ENCODE assay signal across 8 cellular contexts in genomic region chr5:111550282-111551020, GRCh38. TPM values are rescaled to one million over a fixed set of nuclear protein-coding genes. Genes with fewer than 3 reads are reported as not detected.
DNase-seq lines count a peak whose midpoint lies in the region; ATAC-seq and TF ChIP-seq lines count a peak whose summit lies in the region.

No MANE protein-coding gene starts in this region.

- H3K27me3 Mint-ChIP-seq in naive B cell, result peaks cover 0 to 6% (median 0%) of the 10 kb centered on the region in 3 donors

- peak; percentile 81 for DNase-seq in Caki2 (ENCODE audit: low read depth)
- peak; percentile 68 for DNase-seq in GM20000 (ENCODE audit: low spot score)
- DNase-seq in HPDE6-E6E7 (ENCODE audit: extremely low spot score), result peak; percentile 98
- peak; percentile 74 for DNase-seq in NT2/D1 (ENCODE audit: low read depth, low spot score)
- peak; percentile 52 for DNase-seq in activated CD8-positive, alpha-beta memory T cell treated with anti-CD3 and anti-CD28 coated beads, Interleukin-2, amount 50 U/mL, for 24 hours (ENCODE audit: extremely low read depth)
- peak; percentile 58 to 82 for DNase-seq in erythroblast (lab: John Stamatoyannopoulos, UW)
- peak; percentile 65 for DNase-seq in naive B cell
- DNase-seq in stimulated activated CD8-positive, alpha-beta memory T cell treated with anti-CD3 and anti-CD28 coated beads, Interleukin-7, amount 100 ng/mL, for 4 hours (ENCODE audit: low read depth in 2 of 2), result peak; percentile 44 to 56

- H3K9me3 Mint-ChIP-seq in naive B cell, result peaks cover 0 to 1% (median 0%) of the 10 kb centered on the region in 7 donors

- no peaks in the 10 kb centered on the region for H3K9me3 ChIP-seq in NT2/D1 (ENCODE audit: insufficient read depth, low read length)

- H3K27ac Mint-ChIP-seq in naive B cell, result no peak overlapping the region

- peaks cover 3 to 9% (median 7%) of the 10 kb centered on the region in 3 donors for H3K4me1 Mint-ChIP-seq in naive B cell

- H3K4me3 ChIP-seq in NT2/D1 (ENCODE audit: insufficient read length, low read depth), result no peak overlapping the region

- no peak overlapping the region for H3K4me3 Mint-ChIP-seq in naive B cell

- H3K27me3 ChIP-seq in NT2/D1 (ENCODE audit: insufficient read depth, insufficient read length), result no peaks in the 10 kb centered on the region

- no peak overlapping the region for H3K9ac ChIP-seq in NT2/D1 (ENCODE audit: insufficient read length, low read depth)

- in situ Hi-C loops in Caki2 (cut with HindIII; ENCODE audit: low pct_unique_long_range_greater_than_20kb, low sequenced_read_pairs), result no loop called here

- no peaks in the 10 kb centered on the region for H3K36me3 ChIP-seq in NT2/D1 (ENCODE audit: insufficient read depth, insufficient read length, low read length)

- no peaks in the 10 kb centered on the region for H3K36me3 Mint-ChIP-seq in naive B cell

- peak; percentile 74 to 87 for ATAC-seq in naive B cell (ENCODE audit: low read depth in 2 of 2)

- TF ChIP-seq POLR2A in erythroblast (IDR thresholded peaks at IDR 0.05; ENCODE audit: low read length), result no peak

- H3K4me1 ChIP-seq in NT2/D1 (ENCODE audit: insufficient read depth, insufficient read length), result no peaks in the 10 kb centered on the region

- TF ChIP-seq CTCF in GM20000 (IDR thresholded peaks at IDR 0.05; ENCODE audit: extremely low read depth, missing control alignments), result peak; percentile 24

RNA-seq across cellular contexts. Expression of gene STARD4, which starts 38.1 kb away (rescaled TPM):
- total RNA-seq in Caki2 (2014; rRNA removed; shearing (Covaris generic); ENCODE audit: low replicate concordance), result 6.5 and 15.2 TPM in 2 replicates
- polyA plus RNA-seq in naive B cell (ENCODE audit: low read depth in 6 of 6), result 10 to 100 TPM in 4 of 6 donors, 1 to 10 TPM in 2; 5.8 to 12.6 (median 10.6) TPM
